ENCODE assay signal across 8 cellular contexts in the genomic region with DNA sequence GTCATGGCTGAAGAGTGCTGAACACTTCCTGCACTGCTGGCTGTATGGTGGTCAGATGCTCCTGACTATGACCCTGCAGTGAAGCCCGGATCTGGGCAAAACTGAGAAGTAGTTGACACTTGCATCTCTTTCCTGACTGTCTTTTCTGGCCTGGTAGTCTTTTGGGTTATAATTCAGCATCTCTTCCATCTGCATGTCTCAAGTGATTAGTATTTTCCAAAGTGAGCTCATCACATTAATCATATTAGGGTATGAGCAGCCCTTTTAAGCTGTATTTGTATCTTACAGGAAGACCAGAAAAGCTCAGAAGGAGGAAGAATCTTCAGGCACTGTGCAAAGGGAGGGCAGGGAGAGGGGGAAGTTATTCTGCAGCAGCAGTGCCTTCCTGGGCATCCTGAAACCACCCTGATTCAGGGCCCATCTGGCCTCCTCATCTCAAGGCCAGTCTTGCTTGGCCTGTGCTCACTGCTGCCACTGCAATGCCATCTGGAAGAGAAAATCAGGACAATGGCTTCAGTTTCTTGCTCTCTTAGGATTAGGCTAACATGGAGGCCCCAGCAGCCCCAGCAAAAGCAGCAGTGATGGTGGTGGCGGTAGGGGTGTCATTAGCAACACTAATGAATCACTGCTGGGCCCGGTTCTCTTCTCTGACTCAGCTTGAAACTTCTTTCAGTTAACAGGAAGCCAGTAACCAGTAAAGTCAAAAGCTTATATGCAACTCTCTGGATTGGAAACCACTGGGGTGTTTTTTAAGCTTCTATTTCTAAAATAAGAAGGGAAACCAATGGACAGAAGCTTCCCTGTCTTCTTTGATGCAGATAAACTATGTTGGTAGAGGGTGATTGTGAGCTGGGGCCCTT.
DNase-seq lines count a peak whose midpoint lies in the region; ATAC-seq and TF ChIP-seq lines count a peak whose summit lies in the region.

No MANE protein-coding gene starts in this region.

- TF ChIP-seq POLR2A in heart left ventricle (IDR thresholded peaks at IDR 0.05) = no peak

- no peak for DNase-seq in Right ventricle myocardium inferior (ENCODE audit: missing footprints)
- no peak for DNase-seq in cardiac septum (ENCODE audit: low spot score)
- peak; percentile 43 for DNase-seq in OCI-M1 (lab: John Stamatoyannopoulos, UW)
- peak; percentile 27 for DNase-seq in activated gamma-delta T cell treated with anti-CD3 and anti-CD28 coated beads, Interleukin-2, amount 50 U/mL, for 16 hours (ENCODE audit: low read depth)
- peak in 2 of 5 donors; percentile 49 to 52 for DNase-seq in heart left ventricle
- DNase-seq in sciatic nerve (ENCODE audit: low spot score) = no peak
- no peak for DNase-seq in WERI-Rb-1

- peaks cover 4 to 44% (median 26%) of the 10 kb centered on the region in 12 donors for H3K4me1 ChIP-seq in heart left ventricle

- H3K36me3 ChIP-seq in heart left ventricle (no peaks in the 10 kb centered on the region), WERI-Rb-1 (no peaks in the 10 kb centered on the region)

- intact Hi-C loops in Right ventricle myocardium inferior (cut with DNase I) (no loop called here), cardiac septum (cut with DNase I) (no loop called here), heart left ventricle (cut with DNase I) (no loop called here), sciatic nerve (cut with DNase I) (no loop called here)

- no peaks in the 10 kb centered on the region for H3K27me3 ChIP-seq in heart left ventricle
- no peaks in the 10 kb centered on the region for H3K27me3 ChIP-seq in WERI-Rb-1 (ENCODE audit: insufficient read depth, low read depth, severe bottlenecking)

- ATAC-seq in Right ventricle myocardium inferior (peak; percentile 58), HG03039 (IDR thresholded peaks at IDR 0.05; ENCODE audit: unreplicated experiment) (peak; percentile 94), heart left ventricle (peak; percentile 25 to 73 (median 52)), sciatic nerve (peak; percentile 53)

- no peak overlapping the region for H3K4me3 ChIP-seq in heart left ventricle
- no peak overlapping the region for H3K4me3 ChIP-seq in WERI-Rb-1 (ENCODE audit: low read depth, low read length)

- 39 to 54% (median 47%) methylated on average over 3 of the region's 3 CpGs for WGBS in heart left ventricle, 4 donors

- H3K27ac ChIP-seq in heart left ventricle (peak overlapping the region; percentile 30 to 88 (median 59)), WERI-Rb-1 (no peak overlapping the region)

- peaks cover 0 to 12% (median 0%) of the 10 kb centered on the region in 12 donors for H3K9me3 ChIP-seq in heart left ventricle
- H3K9me3 ChIP-seq in WERI-Rb-1 (ENCODE audit: severe bottlenecking) = no peaks in the 10 kb centered on the region

- TF ChIP-seq CTCF in heart left ventricle (IDR thresholded peaks at IDR 0.05) (no peak), WERI-Rb-1 (IDR thresholded peaks at IDR 0.05; ENCODE audit: low read depth, low read length) (no peak)

Comparison
In these comparisons a context has a peak if more than half of its experiments do, and no peak if none do; other contexts are left out.
1. DNase-seq: peak in OCI-M1 (single experiment) and activated gamma-delta T cell treated with anti-CD3 and anti-CD28 coated beads, Interleukin-2, amount 50 U/mL, for 16 hours (single experiment); none in Right ventricle myocardium inferior (single experiment), cardiac septum (single experiment), sciatic nerve (single experiment) and WERI-Rb-1 (single experiment).
2. Peak in every context shown above with its lines, with median percentiles within 50 percentile points of each other: ATAC-seq.